8 cellular contexts compared by ENCODE assay signal in the genomic region with DNA sequence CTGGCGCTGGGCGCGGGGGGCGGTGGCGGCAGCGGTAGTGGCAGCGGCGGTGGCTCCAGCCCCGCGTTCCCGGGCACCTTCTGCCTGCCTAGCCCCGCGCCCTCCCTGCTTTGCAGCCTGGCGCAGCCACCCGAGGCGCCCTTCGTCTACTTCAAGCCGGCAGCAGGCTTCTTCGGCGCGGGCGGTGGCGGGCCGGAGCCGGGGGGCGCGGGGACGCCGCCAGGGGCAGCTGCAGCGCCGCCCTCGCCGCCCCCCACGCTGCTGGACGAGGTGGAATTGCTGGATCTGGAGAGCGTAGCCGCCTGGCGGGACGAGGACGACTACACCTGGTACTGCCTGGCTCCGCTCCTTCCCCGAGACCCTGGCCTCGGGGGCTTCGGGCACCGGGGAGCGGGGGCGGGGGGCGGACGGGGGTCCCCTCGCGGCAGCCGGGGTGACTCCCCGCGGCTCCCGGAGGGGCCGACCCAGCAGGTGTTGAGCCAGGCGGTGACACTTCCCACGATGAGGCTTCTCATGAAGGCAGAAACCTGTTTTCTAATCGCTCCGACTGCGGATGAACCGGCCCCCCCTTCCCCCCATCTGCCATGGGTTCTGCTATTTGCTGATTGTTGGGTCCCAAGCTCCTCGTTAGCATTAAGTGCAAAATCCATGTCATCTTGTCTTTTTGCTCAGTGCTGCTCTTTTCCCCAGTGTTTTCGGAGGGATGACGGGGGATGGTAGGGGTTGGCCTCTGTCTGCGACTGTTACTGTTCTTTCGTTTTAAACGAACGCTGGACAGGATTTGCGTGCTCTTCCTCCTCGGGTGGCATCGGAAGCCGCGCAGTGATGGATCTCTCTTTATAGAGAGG. TPM values are rescaled to one million over a fixed set of nuclear protein-coding genes. Genes with fewer than 3 reads are reported as not detected.
DNase-seq lines count a peak whose midpoint lies in the region; ATAC-seq, FAIRE-seq and TF ChIP-seq lines count a peak whose summit lies in the region.

No MANE protein-coding gene starts in this region.

- peaks cover 15% of the 10 kb centered on the region for H3K27me3 Mint-ChIP-seq in activated naive CD4-positive, alpha-beta T cell treated with anti-CD3 and anti-CD28 coated beads, Interleukin-2, amount 10 ng/mL, durations not matched to agents 7 days and 5 days

- peak overlapping the region; percentile 88 for H3K27ac Mint-ChIP-seq in activated naive CD4-positive, alpha-beta T cell treated with anti-CD3 and anti-CD28 coated beads, Interleukin-2, amount 10 ng/mL, durations not matched to agents 7 days and 5 days

- CTCF ChIA-PET in activated naive CD4-positive, alpha-beta T cell treated with anti-CD3 and anti-CD28 coated beads, Interleukin-2, amount 10 ng/mL, durations not matched to agents 7 days and 5 days (lab: Charles Lee) = interaction anchor here (1.5 kb wide), 1 partner anchor 105 kb away, joined by 4 read pairs; no protein-coding TSS in a partner anchor

- no peak for TF ChIP-seq POLR2A in ovary (IDR thresholded peaks at IDR 0.05)

- peaks cover 7 to 38% (median 27%) of the 10 kb centered on the region in 10 experiments for H3K4me1 ChIP-seq in BLaER1 treated with 17β-estradiol and CSF1 and Interleukin-3, amounts not matched to agents 10 nM and 100 nM
- H3K4me1 ChIP-seq in RWPE2 (ENCODE audit: insufficient read depth, poor library complexity, severe bottlenecking) (no peaks in the 10 kb centered on the region), cardiac muscle cell (ENCODE audit: low read depth) (peaks cover 8% of the 10 kb centered on the region), ovary (ENCODE audit: insufficient read depth) (peaks cover 5% of the 10 kb centered on the region)

- H4K20me1 ChIP-seq in BLaER1 treated with 17β-estradiol and CSF1 and Interleukin-3, amounts not matched to agents 10 nM and 100 nM = peaks cover 0 to 37% (median 0%) of the 10 kb centered on the region in 11 experiments; a peak in 5 of 22 replicates

- peaks cover 4% of the 10 kb centered on the region for H3K36me3 Mint-ChIP-seq in activated naive CD4-positive, alpha-beta T cell treated with anti-CD3 and anti-CD28 coated beads, Interleukin-2, amount 10 ng/mL, durations not matched to agents 7 days and 5 days

- DNase-seq in GM19239 (ENCODE audit: insufficient read length, low spot score) (peak; percentile 39), RWPE2 (ENCODE audit: low spot score) (no peak), cardiac muscle cell (ENCODE audit: low read depth in 1 of 2, low spot score in 1 of 2) (peak in 1 of 2 donors; percentile 63), ovary (peak in 4 of 5 donors; percentile 12 to 25 (median 16)), urothelium cell line (ENCODE audit: low spot score) (peak; percentile 34)
- peak; percentile 63 for DNase-seq in activated naive CD4-positive, alpha-beta T cell treated with anti-CD3 and anti-CD28 coated beads, Interleukin-2, amount 10 ng/mL, durations not matched to agents 7 days and 5 days

- peak overlapping the region; percentile 82 to 99 (median 95) for H3K4me3 ChIP-seq in BLaER1 treated with 17β-estradiol and CSF1 and Interleukin-3, amounts not matched to agents 10 nM and 100 nM
- H3K4me3 ChIP-seq in RWPE2 (ENCODE audit: severe bottlenecking) = peak overlapping the region; percentile 39
- H3K4me3 ChIP-seq in cardiac muscle cell = peak overlapping the region; percentile 98
- peak overlapping the region; percentile 52 for H3K4me3 ChIP-seq in ovary

- H3K9me3 ChIP-seq in BLaER1 treated with 17β-estradiol and CSF1 and Interleukin-3, amounts not matched to agents 10 nM and 100 nM (replicated peaks in 1 of 11) = no peaks in the 10 kb centered on the region
- H3K9me3 ChIP-seq in RWPE2 (ENCODE audit: severe bottlenecking) = no peaks in the 10 kb centered on the region
- no peaks in the 10 kb centered on the region for H3K9me3 ChIP-seq in cardiac muscle cell (ENCODE audit: low read depth)
- no peaks in the 10 kb centered on the region for H3K9me3 ChIP-seq in ovary

- TF ChIP-seq CTCF in RWPE2 (IDR thresholded peaks at IDR 0.05; ENCODE audit: poor library complexity, severe bottlenecking) = no peak
- no peak for TF ChIP-seq CTCF in cardiac muscle cell (IDR thresholded peaks at IDR 0.05; ENCODE audit: low read depth, low read length)
- TF ChIP-seq CTCF in ovary (IDR thresholded peaks at IDR 0.05) = no peak

- H3K36me3 ChIP-seq in BLaER1 treated with 17β-estradiol and CSF1 and Interleukin-3, amounts not matched to agents 10 nM and 100 nM = no peaks in the 10 kb centered on the region; a peak in 1 of 22 replicates
- no peaks in the 10 kb centered on the region for H3K36me3 ChIP-seq in RWPE2 (ENCODE audit: low read depth)
- H3K36me3 ChIP-seq in cardiac muscle cell = no peaks in the 10 kb centered on the region
- no peaks in the 10 kb centered on the region for H3K36me3 ChIP-seq in ovary

- H3K9me3 Mint-ChIP-seq in activated naive CD4-positive, alpha-beta T cell treated with anti-CD3 and anti-CD28 coated beads, Interleukin-2, amount 10 ng/mL, durations not matched to agents 7 days and 5 days = no peaks in the 10 kb centered on the region

- H3K4me1 Mint-ChIP-seq in activated naive CD4-positive, alpha-beta T cell treated with anti-CD3 and anti-CD28 coated beads, Interleukin-2, amount 10 ng/mL, durations not matched to agents 7 days and 5 days = peaks cover 36% of the 10 kb centered on the region

- H3K4me3 Mint-ChIP-seq in activated naive CD4-positive, alpha-beta T cell treated with anti-CD3 and anti-CD28 coated beads, Interleukin-2, amount 10 ng/mL, durations not matched to agents 7 days and 5 days = peak overlapping the region; percentile 92

- H3K27ac ChIP-seq in BLaER1 treated with 17β-estradiol and CSF1 and Interleukin-3, amounts not matched to agents 10 nM and 100 nM = peak overlapping the region in 10 of 11 experiments; percentile 46 to 81 (median 74); a peak in 20 of 22 replicates
- no peak overlapping the region for H3K27ac ChIP-seq in RWPE2 (ENCODE audit: poor library complexity, severe bottlenecking)
- H3K27ac ChIP-seq in cardiac muscle cell = no peak overlapping the region
- no peak overlapping the region for H3K27ac ChIP-seq in ovary

- ATAC-seq in HG03439 (IDR thresholded peaks at IDR 0.05; ENCODE audit: unreplicated experiment) (peak; percentile 24), RWPE2 (ENCODE audit: low read depth) (peak; percentile 27; the same call in 1 of the 3 replicates)

- FAIRE-seq in GM19239 (lab: Jason Lieb, UNC) (peak; percentile 95), urothelium cell line (lab: Jason Lieb, UNC) (no peak)

- H3K9ac ChIP-seq in BLaER1 treated with 17β-estradiol and CSF1 and Interleukin-3, amounts not matched to agents 10 nM and 100 nM = peak overlapping the region; percentile 72 to 85 (median 83)

- 0 to 2% (median 1%) methylated on average over 34 to 74 of the region's 74 CpGs for WGBS in ovary, 3 donors

- peak overlapping the region; percentile 73 to 97 (median 87) for H3K4me2 ChIP-seq in BLaER1 treated with 17β-estradiol and CSF1 and Interleukin-3, amounts not matched to agents 10 nM and 100 nM

- TF ChIP-seq EP300 in ovary (IDR thresholded peaks at IDR 0.05) = no peak

- H3K27me3 ChIP-seq in BLaER1 treated with 17β-estradiol and CSF1 and Interleukin-3, amounts not matched to agents 10 nM and 100 nM = peaks cover 0 to 22% (median 17%) of the 10 kb centered on the region in 11 experiments; a peak in 16 of 22 replicates
- H3K27me3 ChIP-seq in RWPE2 (ENCODE audit: insufficient read depth, poor library complexity, severe bottlenecking) (peaks cover 63% of the 10 kb centered on the region), cardiac muscle cell (peaks cover 49% of the 10 kb centered on the region), ovary (no peaks in the 10 kb centered on the region)

- intact Hi-C loops in ovary (cut with DNase I) = no loop called here

RNA-seq across cellular contexts. Expression of a gene that starts 0.9 kb away (rescaled TPM):
- 20.0 and 21.2 TPM in 2 replicates for total RNA-seq in cardiac muscle cell
- polyA plus RNA-seq in cardiac muscle cell = 21.6 and 26.5 TPM in 2 replicates
- 10 to 100 TPM in 3 of 7 donors, 1 to 10 TPM in 4; 6.4 to 24.2 (median 10.0) TPM for total RNA-seq in ovary
- polyA plus RNA-seq in ovary = 1 to 10 TPM; 4.6 to 9.8 TPM

Comparison
In these comparisons a context has a peak if more than half of its experiments do, and no peak if none do; other contexts are left out.
1. H3K27ac ChIP-seq: peak in BLaER1 treated with 17β-estradiol and CSF1 and Interleukin-3, amounts not matched to agents 10 nM and 100 nM (10 of 11); none in RWPE2 (single experiment), cardiac muscle cell (single experiment) and ovary (0 of 2).
2. H3K4me3 ChIP-seq: peak in every context shown above with its lines; median percentile 98 in cardiac muscle cell; 95 in BLaER1 treated with 17β-estradiol and CSF1 and Interleukin-3, amounts not matched to agents 10 nM and 100 nM; 52 in ovary; 39 in RWPE2.